ENCODE assay signal across 30 cellular contexts in the genomic region with DNA sequence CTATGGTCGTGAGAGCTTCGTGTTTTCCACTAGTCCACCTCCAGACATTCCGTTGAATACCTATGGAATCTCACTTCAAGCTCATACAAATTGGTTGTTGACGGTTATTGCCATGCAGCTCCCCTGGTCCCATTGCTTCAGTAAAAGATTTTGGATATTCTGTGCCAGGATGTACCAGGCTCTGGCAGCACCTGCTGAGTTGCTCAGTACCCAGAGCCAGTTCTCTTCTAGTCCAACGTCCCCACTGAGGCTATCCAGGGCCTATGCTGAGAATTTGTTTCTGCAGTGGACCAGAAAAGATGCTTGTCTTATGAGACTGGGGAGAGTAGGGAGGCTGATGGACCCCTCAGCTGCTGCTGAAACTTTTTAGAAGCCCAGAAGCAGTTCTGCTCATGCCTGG.
"Had no signal": no experiment of that assay in that cellular context is flagged by ENCODE, and none has a peak within 500 bp of the region (broad histone marks: within the 10 kb centered on the region; RNA-seq: fewer than 3 reads in every experiment).

No MANE protein-coding gene starts in this region.

- ATAC-seq: activated CD4-positive, CD25-positive, alpha-beta regulatory T cell treated with anti-CD3 and anti-CD28 coated beads, Interleukin-2, amount 50 U/mL, for 24 hours; activated CD8-positive, alpha-beta T cell treated with anti-CD3 and anti-CD28 coated beads for 36 hours; activated naive CD8-positive, alpha-beta T cell treated with anti-CD3 and anti-CD28 coated beads, Interleukin-2, amount 50 U/mL, for 24 hours; activated T-cell treated with anti-CD3 and anti-CD28 coated beads, Interleukin-2, amount 50 U/mL, for 4 hours; body of pancreas; T-helper 17 cell had no signal

- H3K36me3 Mint-ChIP-seq: activated naive CD4-positive, alpha-beta T cell treated with anti-CD3 and anti-CD28 coated beads, Interleukin-2, amount 50 U/mL, for 24 hours; activated naive CD8-positive, alpha-beta T cell treated with anti-CD3 and anti-CD28 coated beads for 36 hours had no signal

- H3K27me3 ChIP-seq: adrenal gland, body of pancreas, esophagus squamous epithelium had no signal

- H3K4me1 ChIP-seq: adrenal gland, body of pancreas, esophagus squamous epithelium had no signal

- H3K4me1 Mint-ChIP-seq: activated B cell treated with CpG ODN at 0.5 μM for 24 hours; activated naive CD4-positive, alpha-beta T cell treated with anti-CD3 and anti-CD28 coated beads, Interleukin-2, amount 50 U/mL, for 24 hours; activated naive CD8-positive, alpha-beta T cell treated with anti-CD3 and anti-CD28 coated beads for 36 hours; activated naive CD8-positive, alpha-beta T cell treated with anti-CD3 and anti-CD28 coated beads, Interleukin-2, amount 50 U/mL, for 24 hours; T-helper 17 cell had no signal

- H3K4me3 Mint-ChIP-seq: activated B cell treated with CpG ODN at 0.5 μM for 24 hours; activated CD8-positive, alpha-beta T cell treated with anti-CD3 and anti-CD28 coated beads for 36 hours; activated naive CD4-positive, alpha-beta T cell treated with anti-CD3 and anti-CD28 coated beads for 36 hours; activated naive CD4-positive, alpha-beta T cell treated with anti-CD3 and anti-CD28 coated beads, Interleukin-2, amount 50 U/mL, for 24 hours; activated naive CD8-positive, alpha-beta T cell treated with anti-CD3 and anti-CD28 coated beads for 36 hours; activated naive CD8-positive, alpha-beta T cell treated with anti-CD3 and anti-CD28 coated beads, Interleukin-2, amount 50 U/mL, for 24 hours; activated T-cell treated with anti-CD3 and anti-CD28 coated beads, Interleukin-2, amount 50 U/mL, for 4 hours; T-helper 17 cell; T-helper 2 cell treated with Interferon-gamma antibody and Interleukin-4, amounts not matched to agents 5 μg/mL and 100 μg/mL, for 36 hours had no signal

- H3K36me3 ChIP-seq: adrenal gland, esophagus squamous epithelium, WERI-Rb-1 had no signal

- DNase-seq: activated B cell treated with CpG ODN at 0.5 μM for 24 hours; activated CD4-positive, alpha-beta T cell treated with anti-CD3 and anti-CD28 coated beads for 48 hours; activated CD4-positive, alpha-beta T cell treated with anti-CD3 and anti-CD28 coated beads, Interleukin-2, amount 50 U/mL, for 1 hour; activated CD4-positive, alpha-beta T cell treated with anti-CD3 and anti-CD28 coated beads, Interleukin-2, amount 50 U/mL, for 48 hours; activated CD8-positive, alpha-beta memory T cell treated with anti-CD3 and anti-CD28 coated beads for 24 hours; activated CD8-positive, alpha-beta T cell treated with anti-CD3 and anti-CD28 coated beads for 36 hours; activated effector memory CD4-positive, alpha-beta T cell treated with anti-CD3 and anti-CD28 coated beads, Interleukin-2, amount 50 U/mL, for 16 hours; activated naive CD4-positive, alpha-beta T cell treated with anti-CD3 and anti-CD28 coated beads for 36 hours; activated naive CD8-positive, alpha-beta T cell treated with anti-CD3 and anti-CD28 coated beads for 36 hours; activated naive CD8-positive, alpha-beta T cell treated with anti-CD3 and anti-CD28 coated beads, Interleukin-2, amount 50 U/mL, for 24 hours; activated T-cell treated with anti-CD3 and anti-CD28 coated beads, Interleukin-2, amount 50 U/mL, for 4 hours; adrenal gland; amygdala; aorta; body of pancreas; central memory CD4-positive, alpha-beta T cell; cortex of kidney; dermis blood vessel endothelial cell; effector CD8-positive, alpha-beta T cell; esophagus squamous epithelium; foreskin melanocyte; T-helper 1 cell; T-helper 17 cell; T1000; WERI-Rb-1 had no signal

- H3K27ac Mint-ChIP-seq: activated B cell treated with CpG ODN at 0.5 μM for 24 hours; activated CD8-positive, alpha-beta T cell treated with anti-CD3 and anti-CD28 coated beads for 36 hours; activated naive CD4-positive, alpha-beta T cell treated with anti-CD3 and anti-CD28 coated beads for 36 hours; activated naive CD4-positive, alpha-beta T cell treated with anti-CD3 and anti-CD28 coated beads, Interleukin-2, amount 50 U/mL, for 24 hours; activated naive CD8-positive, alpha-beta T cell treated with anti-CD3 and anti-CD28 coated beads for 36 hours; activated naive CD8-positive, alpha-beta T cell treated with anti-CD3 and anti-CD28 coated beads, Interleukin-2, amount 50 U/mL, for 24 hours; activated T-helper 2 cell treated with anti-CD3 and anti-CD28 coated beads, Interferon-gamma antibody, Interleukin-2, Interleukin-4, amounts not matched to agents 10 μg/mL and 5 μg/mL and 100 μg/mL, durations not matched to agents 14 hours and 24 hours and 36 hours; T-helper 17 cell; T-helper 2 cell treated with Interferon-gamma antibody and Interleukin-4, amounts not matched to agents 5 μg/mL and 100 μg/mL, for 36 hours had no signal

- H3K9me3 ChIP-seq: adrenal gland, body of pancreas, esophagus squamous epithelium had no signal

- H3K27me3 Mint-ChIP-seq: activated B cell treated with CpG ODN at 0.5 μM for 24 hours; activated CD8-positive, alpha-beta T cell treated with anti-CD3 and anti-CD28 coated beads for 36 hours; activated naive CD8-positive, alpha-beta T cell treated with anti-CD3 and anti-CD28 coated beads, Interleukin-2, amount 50 U/mL, for 24 hours; T-helper 17 cell had no signal

- H3K27ac ChIP-seq: adrenal gland, body of pancreas, epithelial cell of prostate, esophagus squamous epithelium, WERI-Rb-1 had no signal

- H3K9me3 Mint-ChIP-seq: activated B cell treated with CpG ODN at 0.5 μM for 24 hours; activated CD8-positive, alpha-beta T cell treated with anti-CD3 and anti-CD28 coated beads for 36 hours; activated naive CD4-positive, alpha-beta T cell treated with anti-CD3 and anti-CD28 coated beads for 36 hours; activated naive CD4-positive, alpha-beta T cell treated with anti-CD3 and anti-CD28 coated beads, Interleukin-2, amount 50 U/mL, for 24 hours; activated naive CD8-positive, alpha-beta T cell treated with anti-CD3 and anti-CD28 coated beads for 36 hours; activated naive CD8-positive, alpha-beta T cell treated with anti-CD3 and anti-CD28 coated beads, Interleukin-2, amount 50 U/mL, for 24 hours; activated T-cell treated with anti-CD3 and anti-CD28 coated beads, Interleukin-2, amount 50 U/mL, for 4 hours; activated T-helper 2 cell treated with anti-CD3 and anti-CD28 coated beads, Interferon-gamma antibody, Interleukin-2, Interleukin-4, amounts not matched to agents 10 μg/mL and 5 μg/mL and 100 μg/mL, durations not matched to agents 14 hours and 24 hours and 36 hours; T-helper 2 cell treated with Interferon-gamma antibody and Interleukin-4, amounts not matched to agents 5 μg/mL and 100 μg/mL, for 36 hours had no signal

- H3K4me3 ChIP-seq: adrenal gland, body of pancreas, esophagus squamous epithelium had no signal
